In the genomic region with DNA sequence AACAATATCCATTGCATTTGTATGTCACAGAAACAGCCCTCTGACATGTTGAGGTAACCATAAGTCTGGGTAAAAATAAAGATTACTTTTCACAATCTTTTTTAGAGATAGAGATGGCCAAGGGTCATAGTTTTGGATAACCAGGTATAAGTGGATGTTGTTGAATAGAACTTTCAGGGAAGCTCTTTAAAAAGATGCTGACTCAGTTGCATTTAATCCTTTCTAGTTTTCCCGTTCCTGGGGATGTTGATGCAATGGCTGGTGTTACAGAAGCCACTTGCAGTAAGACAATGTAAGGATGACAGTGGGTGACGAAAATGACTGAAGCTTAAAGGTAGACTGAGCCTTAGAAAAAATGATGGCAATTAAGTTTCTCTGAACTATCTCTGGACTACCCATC, we compare ENCODE assay signal across 7 cellular contexts.
"Had no signal": no experiment of that assay in that cellular context is flagged by ENCODE, and none has a peak within 500 bp of the region (broad histone marks: within the 10 kb centered on the region; RNA-seq: fewer than 3 reads in every experiment).

No MANE protein-coding gene starts in this region.

- H3K9me3 ChIP-seq: HAP-1 had no signal

- H2AFZ ChIP-seq: GM23338 had no signal

- H3K4me3 ChIP-seq: GM23338, HAP-1 had no signal

- DNase-seq: H7, HFFc6, KG1 had no signal

- H3K4me2 ChIP-seq: GM23338 had no signal

- H3K4me1 ChIP-seq: HAP-1 had no signal

- ATAC-seq: GM23338, HCT116 had no signal

- H3K27ac ChIP-seq: HL-60 had no signal

- H3K36me3 ChIP-seq: HAP-1 had no signal
